Comparison of ENCODE assay signal across 8 cellular contexts in the genomic region with DNA sequence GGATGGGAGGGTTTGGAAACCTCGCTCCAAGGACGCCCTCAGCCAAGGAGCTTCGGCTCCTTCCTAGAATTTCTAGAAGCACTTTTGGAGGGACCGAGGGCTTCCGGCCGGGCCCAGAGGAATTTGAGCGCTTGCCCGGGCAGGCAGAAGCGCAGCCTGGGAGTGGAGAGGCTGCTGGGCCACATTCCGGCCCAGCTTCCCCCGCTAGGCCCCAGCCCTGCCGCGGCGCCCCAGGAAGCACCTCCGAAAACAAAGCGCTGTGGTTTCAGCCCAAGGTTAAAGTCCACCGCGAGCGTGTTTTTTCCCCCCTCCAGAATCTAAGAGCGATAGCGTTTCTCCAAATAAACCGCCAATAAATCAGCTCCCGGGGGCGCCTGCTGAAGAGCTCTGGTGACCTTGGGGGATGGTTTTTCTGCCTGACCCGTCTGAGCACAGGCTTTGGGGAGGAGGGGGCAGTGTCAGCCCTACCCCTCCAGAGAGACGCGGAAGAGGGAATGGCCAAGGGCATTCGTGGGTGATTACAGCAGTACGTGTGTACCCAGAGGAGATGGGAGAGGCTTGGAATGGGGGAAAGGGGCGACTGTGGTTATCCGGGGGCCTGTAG. TPM values are rescaled to one million over a fixed set of nuclear protein-coding genes. Genes with fewer than 3 reads are reported as not detected.
DNase-seq lines count a peak whose midpoint lies in the region; ATAC-seq and TF ChIP-seq lines count a peak whose summit lies in the region.

No MANE protein-coding gene starts in this region.

- H3K9me3 ChIP-seq in T-helper 17 cell (ENCODE audit: control insufficient read depth, low read length, poor library complexity, severe bottlenecking) (no peaks in the 10 kb centered on the region), gastroesophageal sphincter (no peaks in the 10 kb centered on the region), neutrophil (no peaks in the 10 kb centered on the region)

- H3K36me3 Mint-ChIP-seq in activated naive CD4-positive, alpha-beta T cell treated with anti-CD3 and anti-CD28 coated beads, Interleukin-2, amount 10 ng/mL, durations not matched to agents 7 days and 5 days = no peaks in the 10 kb centered on the region
- H3K36me3 Mint-ChIP-seq in T-helper 17 cell (ENCODE audit: low read depth) = peaks cover 7% of the 10 kb centered on the region

- H3K4me1 Mint-ChIP-seq in activated naive CD4-positive, alpha-beta T cell treated with anti-CD3 and anti-CD28 coated beads, Interleukin-2, amount 10 ng/mL, durations not matched to agents 7 days and 5 days = peaks cover 35% of the 10 kb centered on the region
- H3K4me1 Mint-ChIP-seq in T-helper 17 cell = peaks cover 23% of the 10 kb centered on the region

- TF ChIP-seq CTCF in gastroesophageal sphincter (IDR thresholded peaks at IDR 0.05) (no peak), neutrophil (IDR thresholded peaks at IDR 0.05) (no peak)

- H3K27ac Mint-ChIP-seq in activated naive CD4-positive, alpha-beta T cell treated with anti-CD3 and anti-CD28 coated beads, Interleukin-2, amount 10 ng/mL, durations not matched to agents 7 days and 5 days = no peak overlapping the region
- H3K27ac Mint-ChIP-seq in T-helper 17 cell = peak overlapping the region; percentile 10

- peaks cover 93% of the 10 kb centered on the region for H3K27me3 Mint-ChIP-seq in activated naive CD4-positive, alpha-beta T cell treated with anti-CD3 and anti-CD28 coated beads, Interleukin-2, amount 10 ng/mL, durations not matched to agents 7 days and 5 days
- peaks cover 72% of the 10 kb centered on the region for H3K27me3 Mint-ChIP-seq in T-helper 17 cell

- H3K4me1 ChIP-seq in gastroesophageal sphincter = peaks cover 0 to 37% (median 12%) of the 10 kb centered on the region in 3 donors
- H3K4me1 ChIP-seq in neutrophil (ENCODE audit: control insufficient read depth in 1 of 2, insufficient read depth in 1 of 2, low read depth in 1 of 2, low read length in 1 of 2) = peaks cover 35 to 39% of the 10 kb centered on the region in 2 experiments

- H3K27ac ChIP-seq in gastroesophageal sphincter (peak overlapping the region; percentile 92 to 100 (median 100)), neutrophil (peak overlapping the region; percentile 35)

- H3K9me3 Mint-ChIP-seq in activated naive CD4-positive, alpha-beta T cell treated with anti-CD3 and anti-CD28 coated beads, Interleukin-2, amount 10 ng/mL, durations not matched to agents 7 days and 5 days = peaks cover 5% of the 10 kb centered on the region

- H3K36me3 ChIP-seq in gastroesophageal sphincter (peaks cover 0 to 5% of the 10 kb centered on the region in 2 donors), neutrophil (no peaks in the 10 kb centered on the region)

- peak overlapping the region; percentile 44 for H3K4me3 Mint-ChIP-seq in activated naive CD4-positive, alpha-beta T cell treated with anti-CD3 and anti-CD28 coated beads, Interleukin-2, amount 10 ng/mL, durations not matched to agents 7 days and 5 days
- H3K4me3 Mint-ChIP-seq in T-helper 17 cell = peak overlapping the region; percentile 59

- no peaks in the 10 kb centered on the region for H3K27me3 ChIP-seq in gastroesophageal sphincter
- no peaks in the 10 kb centered on the region for H3K27me3 ChIP-seq in neutrophil

- CTCF ChIA-PET in activated naive CD4-positive, alpha-beta T cell treated with anti-CD3 and anti-CD28 coated beads, Interleukin-2, amount 10 ng/mL, durations not matched to agents 7 days and 5 days (lab: Charles Lee) = no interaction called here

- whole genome bisulfite sequencing in gastroesophageal sphincter (ENCODE audit: low coverage in 1 of 2), 2 donors = 13% methylated on average over 3 of the region's 31 CpGs; no CpG with 5 or more reads in 1 of the 2 donors

- no peak for DNase-seq in activated naive CD4-positive, alpha-beta T cell treated with anti-CD3 and anti-CD28 coated beads, Interleukin-2, amount 10 ng/mL, durations not matched to agents 7 days and 5 days
- no peak for DNase-seq in activated naive CD4-positive, alpha-beta T cell treated with Interleukin-2 at 50 U/mL for 16 hours
- DNase-seq in T-helper 17 cell (no peak), NCI-H2081 (lab: John Stamatoyannopoulos, UW) (no peak), activated gamma-delta T cell treated with Interleukin-2 at 50 U/mL for 16 hours (no peak)

- peak overlapping the region; percentile 89 to 98 for H3K4me3 ChIP-seq in gastroesophageal sphincter
- peak overlapping the region; percentile 94 to 97 for H3K4me3 ChIP-seq in neutrophil (ENCODE audit: low read depth in 1 of 2, low read length in 1 of 2)

- ATAC-seq in T-helper 17 cell (peak; percentile 40), gastroesophageal sphincter (no peak), GM18909 (IDR thresholded peaks at IDR 0.05; ENCODE audit: poor library complexity, unreplicated experiment) (no peak)

- no peak for TF ChIP-seq EP300 in gastroesophageal sphincter (IDR thresholded peaks at IDR 0.05)

- no peak for TF ChIP-seq POLR2A in gastroesophageal sphincter (IDR thresholded peaks at IDR 0.05)

RNA-seq across cellular contexts. Expression of a gene that starts 5.7 kb away (rescaled TPM):
- total RNA-seq in T-helper 17 cell (10 to 100 TPM; 54.5 to 67.6 TPM), gastroesophageal sphincter (100 to 1,000 TPM in 3 of 4 donors, 10 to 100 TPM in 1; 87.6 to 218 (median 124) TPM)
